In genomic region chr1:156499194-156499702, GRCh38 we compare ENCODE assay signal across 8 cellular contexts. TPM values are rescaled to one million over a fixed set of nuclear protein-coding genes. Genes with fewer than 3 reads are reported as not detected.
DNase-seq lines count a peak whose midpoint lies in the region; ATAC-seq, FAIRE-seq and TF ChIP-seq lines count a peak whose summit lies in the region.

No MANE protein-coding gene starts in this region.

- FAIRE-seq in kidney (lab: Jason Lieb, UNC) (no peak), HTR-8/SVneo (lab: Jason Lieb, UNC) (no peak)

- TF ChIP-seq CTCF in kidney (IDR thresholded peaks at IDR 0.05; ENCODE audit: borderline replicate concordance, extremely low read depth, insufficient read depth) = no peak

- H3K9ac ChIP-seq in kidney (ENCODE audit: low read length in 2 of 2) = peak overlapping the region; percentile 27 to 90

- peak overlapping the region; percentile 87 for H3K4me3 Mint-ChIP-seq in activated CD4-positive, alpha-beta T cell treated with anti-CD3 and anti-CD28 coated beads, Interleukin-2, amount 10 ng/mL, durations not matched to agents 7 days and 5 days
- H3K4me3 Mint-ChIP-seq in activated naive CD8-positive, alpha-beta T cell treated with anti-CD3 and anti-CD28 coated beads for 36 hours = peak overlapping the region; percentile 87

- peaks cover 24% of the 10 kb centered on the region for H3K36me3 Mint-ChIP-seq in activated CD4-positive, alpha-beta T cell treated with anti-CD3 and anti-CD28 coated beads, Interleukin-2, amount 10 ng/mL, durations not matched to agents 7 days and 5 days (ENCODE audit: low read depth)
- H3K36me3 Mint-ChIP-seq in activated naive CD8-positive, alpha-beta T cell treated with anti-CD3 and anti-CD28 coated beads for 36 hours = peaks cover 9% of the 10 kb centered on the region

- peaks cover 3% of the 10 kb centered on the region for H3K9me3 Mint-ChIP-seq in activated CD4-positive, alpha-beta T cell treated with anti-CD3 and anti-CD28 coated beads, Interleukin-2, amount 10 ng/mL, durations not matched to agents 7 days and 5 days
- H3K9me3 Mint-ChIP-seq in activated naive CD8-positive, alpha-beta T cell treated with anti-CD3 and anti-CD28 coated beads for 36 hours = no peaks in the 10 kb centered on the region

- POLR2A ChIA-PET in activated CD4-positive, alpha-beta T cell treated with anti-CD3 and anti-CD28 coated beads, Interleukin-2, amount 10 ng/mL, durations not matched to agents 7 days and 5 days (lab: Charles Lee) = interaction anchor here (0.7 kb wide), 1 partner anchor 349 kb away, joined by 4 read pairs; no protein-coding TSS in a partner anchor

- peak overlapping the region; percentile 75 to 82 for H3K4me3 ChIP-seq in kidney (ENCODE audit: low read length in 2 of 2)

- CTCF ChIA-PET in activated CD4-positive, alpha-beta T cell treated with anti-CD3 and anti-CD28 coated beads, Interleukin-2, amount 10 ng/mL, durations not matched to agents 7 days and 5 days (lab: Charles Lee) = interaction anchor here (0.8 to 2.8 kb wide), 6 partner anchors 9 to 28 kb away, joined by 3 to 11 read pairs (median 6); no protein-coding TSS in a partner anchor

- H3K27ac Mint-ChIP-seq in activated CD4-positive, alpha-beta T cell treated with anti-CD3 and anti-CD28 coated beads, Interleukin-2, amount 10 ng/mL, durations not matched to agents 7 days and 5 days = peak overlapping the region; percentile 83
- peak overlapping the region; percentile 65 for H3K27ac Mint-ChIP-seq in activated naive CD8-positive, alpha-beta T cell treated with anti-CD3 and anti-CD28 coated beads for 36 hours

- no peak for ATAC-seq in GM21367 (IDR thresholded peaks at IDR 0.05; ENCODE audit: unreplicated experiment)

- H3K4me1 ChIP-seq in kidney (ENCODE audit: control insufficient read depth in 1 of 2, insufficient read depth in 1 of 2, low read depth in 1 of 2, low read length in 2 of 2) = peaks cover 46 to 56% of the 10 kb centered on the region in 2 donors

- DNase-seq in activated CD4-positive, alpha-beta T cell treated with anti-CD3 and anti-CD28 coated beads, Interleukin-2, amount 10 ng/mL, durations not matched to agents 7 days and 5 days = no peak
- DNase-seq in activated CD4-positive, alpha-beta T cell treated with anti-CD3 and anti-CD28 coated beads, Interleukin-2, amount 50 U/mL, for 48 hours = no peak
- no peak for DNase-seq in activated naive CD8-positive, alpha-beta T cell treated with anti-CD3 and anti-CD28 coated beads for 36 hours
- peak; percentile 69 for DNase-seq in kidney
- no peak for DNase-seq in GDM1 (lab: John Stamatoyannopoulos, UW)
- no peak for DNase-seq in HTR-8/SVneo (ENCODE audit: insufficient read length, low spot score)

- H3K4me1 Mint-ChIP-seq in activated CD4-positive, alpha-beta T cell treated with anti-CD3 and anti-CD28 coated beads, Interleukin-2, amount 10 ng/mL, durations not matched to agents 7 days and 5 days = peaks cover 75% of the 10 kb centered on the region
- H3K4me1 Mint-ChIP-seq in activated naive CD8-positive, alpha-beta T cell treated with anti-CD3 and anti-CD28 coated beads for 36 hours = peaks cover 74% of the 10 kb centered on the region

- no peaks in the 10 kb centered on the region for H3K36me3 ChIP-seq in kidney (ENCODE audit: control insufficient read depth in 1 of 2, insufficient read depth in 2 of 2, low read length in 2 of 2)

- H3K27me3 Mint-ChIP-seq in activated CD4-positive, alpha-beta T cell treated with anti-CD3 and anti-CD28 coated beads, Interleukin-2, amount 10 ng/mL, durations not matched to agents 7 days and 5 days = no peaks in the 10 kb centered on the region
- no peaks in the 10 kb centered on the region for H3K27me3 Mint-ChIP-seq in activated naive CD8-positive, alpha-beta T cell treated with anti-CD3 and anti-CD28 coated beads for 36 hours

- H3K27ac ChIP-seq in kidney (ENCODE audit: low read depth in 2 of 2, low read length in 2 of 2) (peak overlapping the region; percentile 94 to 97), temporal lobe (ENCODE audit: low read depth, low read length) (peak overlapping the region; percentile 87)

- no peaks in the 10 kb centered on the region for H3K9me3 ChIP-seq in kidney (ENCODE audit: control insufficient read depth in 1 of 2, low read length in 2 of 2)

- intact Hi-C loops in kidney (cut with DNase I) = no loop called here

RNA-seq across cellular contexts. Expression of gene MEF2D, which starts 1.3 kb away (rescaled TPM):
- 10 to 100 TPM; 34.0 to 39.4 TPM for total RNA-seq in activated CD4-positive, alpha-beta T cell treated with anti-CD3 and anti-CD28 coated beads, Interleukin-2, amount 10 ng/mL, durations not matched to agents 7 days and 5 days
- total RNA-seq in activated naive CD8-positive, alpha-beta T cell treated with anti-CD3 and anti-CD28 coated beads for 36 hours = 10 to 100 TPM; 25.7 to 27.8 TPM
- total RNA-seq in kidney (49.3 TPM), temporal lobe (6.9 TPM)
- polyA plus RNA-seq in kidney (ENCODE audit: insufficient read depth, low read depth, low replicate concordance) = 13.7 TPM
